ENCODE assay signal across 16 cellular contexts in genomic region chr3:167084566-167084965, GRCh38.
A peak's percentile ranks its signal among the peaks of the same experiment; 100 is the strongest.
DNase-seq lines count a peak whose midpoint lies in the region; ATAC-seq, FAIRE-seq and TF ChIP-seq lines count a peak whose summit lies in the region.
"Had no signal": no experiment of that assay in that cellular context is flagged by ENCODE, and none has a peak within 500 bp of the region (broad histone marks: within the 10 kb centered on the region; RNA-seq: fewer than 3 reads in every experiment).

No MANE protein-coding gene starts in this region.

- peaks cover 8% of the 10 kb centered on the region for H3K4me1 ChIP-seq in left ventricle myocardium inferior
- H3K4me1 ChIP-seq in H1 (replicated peaks in 1 of 4; ENCODE audit: control insufficient read depth in 3 of 4, insufficient read depth in 4 of 4, low read length in 3 of 4), result no peaks in the 10 kb centered on the region
- peaks cover 5 to 10% of the 10 kb centered on the region in 2 donors for H3K4me1 ChIP-seq in neuronal stem cell (ENCODE audit: control insufficient read depth in 2 of 2, insufficient read depth in 1 of 2, low read depth in 1 of 2, low read length in 2 of 2)
- H3K4me1 ChIP-seq: BLaER1 treated with 17β-estradiol and CSF1 and Interleukin-3, amounts not matched to agents 10 nM and 100 nM; Peyer's patch had no signal

- no peak overlapping the region for H4K5ac ChIP-seq in H1 (ENCODE audit: insufficient read length, low read depth, low read length)

- no peak for TF ChIP-seq POLR2A in H1 (IDR thresholded peaks at IDR 0.05; ENCODE audit: control extremely low read depth in 1 of 2, low read depth in 2 of 2, low read length in 2 of 2)

- H3K79me1 ChIP-seq in H1 (ENCODE audit: low read depth, low read length), result no peaks in the 10 kb centered on the region
- no peaks in the 10 kb centered on the region for H3K79me1 ChIP-seq in neuronal stem cell (ENCODE audit: low read depth, low read length)

- DNase-seq in Right ventricle myocardium superior, result no peak
- no peak for DNase-seq in left ventricle myocardium inferior
- peak; percentile 38 for DNase-seq in NOMO-1 treated with DMSO at 0.1 percent for 48 hours (lab: John Stamatoyannopoulos, UW; ENCODE audit: unreplicated experiment)
- DNase-seq in H1 (ENCODE audit: low read depth in 1 of 2, low spot score in 2 of 2), result no peak
- no peak for DNase-seq in neuronal stem cell (ENCODE audit: low spot score)
- DNase-seq in RKO (ENCODE audit: low spot score), result no peak
- DNase-seq in putamen (ENCODE audit: low spot score), result no peak
- no peak for DNase-seq in progenitor cell of endocrine pancreas (ENCODE audit: low spot score, unreplicated experiment)
- DNase-seq: GOT3, NCI-H1092 treated with DMSO at 0.1 percent for 48 hours, NCI-H1694 treated with DMSO at 0.1 percent for 48 hours, NCI-H69, Peyer's patch had no signal

- no peak overlapping the region for H3K14ac ChIP-seq in H1 (ENCODE audit: insufficient read length)
- H3K14ac ChIP-seq in neuronal stem cell (ENCODE audit: low read length), result no peak overlapping the region

- intact Hi-C loops in Right ventricle myocardium superior (cut with DNase I), result no loop called here
- intact Hi-C loops in left ventricle myocardium inferior (cut with micrococcal nuclease), result no loop called here

- H3K23me2 ChIP-seq in H1 (ENCODE audit: low read depth, low read length), result no peaks in the 10 kb centered on the region

- no peak overlapping the region for H2BK12ac ChIP-seq in H1 (ENCODE audit: low read depth, low read length)
- no peak overlapping the region for H2BK12ac ChIP-seq in neuronal stem cell (ENCODE audit: low read length)

- H3K36me3 ChIP-seq in left ventricle myocardium inferior (no peaks in the 10 kb centered on the region), H1 (ENCODE audit: control insufficient read depth in 2 of 4, insufficient read depth in 4 of 4, low read length in 3 of 4) (no peaks in the 10 kb centered on the region), neuronal stem cell (replicated peaks in 1 of 2; ENCODE audit: control insufficient read depth in 2 of 2, insufficient read depth in 2 of 2, low read length in 2 of 2) (no peaks in the 10 kb centered on the region)
- H3K36me3 ChIP-seq: BLaER1 treated with 17β-estradiol and CSF1 and Interleukin-3, amounts not matched to agents 10 nM and 100 nM; Peyer's patch had no signal

- no peak overlapping the region for H2BK20ac ChIP-seq in H1 (ENCODE audit: low read length)

- no peak for TF ChIP-seq EP300 in H1 (IDR thresholded peaks at IDR 0.05; ENCODE audit: borderline replicate concordance in 1 of 2, low read depth in 2 of 2, low read length in 2 of 2)

- TF ChIP-seq CTCF in left ventricle myocardium inferior (IDR thresholded peaks at IDR 0.05; ENCODE audit: borderline replicate concordance) (no peak), H1 (IDR thresholded peaks at IDR 0.05; ENCODE audit: control extremely low read depth in 1 of 3, insufficient read depth in 1 of 3, low read depth in 1 of 3, low read length in 3 of 3) (no peak), progenitor cell of endocrine pancreas (IDR thresholded peaks at IDR 0.05; ENCODE audit: unreplicated experiment) (no peak)

- H3K9ac ChIP-seq in H1 (replicated peaks in 1 of 4; ENCODE audit: extremely low read depth in 1 of 4, low read depth in 3 of 4, low read length in 3 of 4) (no peak overlapping the region), neuronal stem cell (ENCODE audit: low read depth, low read length, poor library complexity) (no peak overlapping the region)
- H3K9ac ChIP-seq: BLaER1 treated with 17β-estradiol and CSF1 and Interleukin-3, amounts not matched to agents 10 nM and 100 nM had no signal

- H2BK120ac ChIP-seq in H1 (replicated peaks; ENCODE audit: low read depth, low read length) (no peak overlapping the region), neuronal stem cell (ENCODE audit: low read depth, low read length) (no peak overlapping the region)

- H3K9me3 ChIP-seq in left ventricle myocardium inferior (replicated peaks) (no peaks in the 10 kb centered on the region), H1 (ENCODE audit: insufficient read depth in 2 of 2, low read depth in 1 of 2, low read length in 1 of 2) (no peaks in the 10 kb centered on the region), neuronal stem cell (replicated peaks in 1 of 2; ENCODE audit: control insufficient read depth in 2 of 2, insufficient read depth in 1 of 2, low read depth in 1 of 2, low read length in 2 of 2) (no peaks in the 10 kb centered on the region)
- H3K9me3 ChIP-seq: BLaER1 treated with 17β-estradiol and CSF1 and Interleukin-3, amounts not matched to agents 10 nM and 100 nM; Peyer's patch had no signal

- H3K4ac ChIP-seq in H1 (replicated peaks; ENCODE audit: insufficient read length, low read depth, low read length) (no peak overlapping the region), neuronal stem cell (ENCODE audit: low read length) (no peak overlapping the region)

- no peak for FAIRE-seq in H1 (lab: Jason Lieb, UNC)

- H2AFZ ChIP-seq in H1 (ENCODE audit: low read length) (peak overlapping the region; percentile 81; the same call in 1 of the 2 replicates), neuronal stem cell (ENCODE audit: low read length) (peak overlapping the region; percentile 81)

- peaks cover 2% of the 10 kb centered on the region for H3K4me1 Mint-ChIP-seq in progenitor cell of endocrine pancreas (ENCODE audit: low read depth)

- H3K79me2 ChIP-seq in H1 (ENCODE audit: control insufficient read depth in 1 of 2, insufficient read depth in 2 of 2, low read length in 2 of 2), result no peaks in the 10 kb centered on the region

- no peak overlapping the region for H2AK5ac ChIP-seq in H1 (ENCODE audit: low read depth, low read length)
- H2AK5ac ChIP-seq in neuronal stem cell (ENCODE audit: low read depth, low read length), result no peak overlapping the region

- no peak for TF ChIP-seq RAD21 in H1 (IDR thresholded peaks at IDR 0.05 in 1 of 2, conservative IDR thresholded peaks at IDR 0.05 in 1 of 2; ENCODE audit: low read depth in 2 of 2, low read length in 2 of 2)

- POLR2A ChIA-PET in H1 (lab: Charles Lee; ENCODE audit: partially characterized antibody), result no interaction called here

- no peak overlapping the region for H3K4me3 ChIP-seq in left ventricle myocardium inferior
- H3K4me3 ChIP-seq in H1 (ENCODE audit: extremely low read depth in 1 of 4, insufficient read depth in 2 of 4, low read depth in 3 of 4, low read length in 4 of 4), result no peak overlapping the region
- no peak overlapping the region for H3K4me3 ChIP-seq in neuronal stem cell (ENCODE audit: low read length in 2 of 2)
- H3K4me3 ChIP-seq: BLaER1 treated with 17β-estradiol and CSF1 and Interleukin-3, amounts not matched to agents 10 nM and 100 nM; Peyer's patch had no signal

- H2BK5ac ChIP-seq in H1 (ENCODE audit: low read depth, low read length), result no peak overlapping the region
- H2BK5ac ChIP-seq in neuronal stem cell (ENCODE audit: low read length), result no peak overlapping the region

- no peaks in the 10 kb centered on the region for H3K27me3 Mint-ChIP-seq in progenitor cell of endocrine pancreas

- H3K27ac Mint-ChIP-seq in progenitor cell of endocrine pancreas, result no peak overlapping the region

- H3K18ac ChIP-seq in H1 (ENCODE audit: extremely low read depth, low read length), result no peak overlapping the region
- H3K18ac ChIP-seq in neuronal stem cell (ENCODE audit: low read length), result no peak overlapping the region

- H4K8ac ChIP-seq in H1 (ENCODE audit: extremely low read depth, insufficient read depth, low read length) (no peak overlapping the region), neuronal stem cell (ENCODE audit: low read depth, low read length) (no peak overlapping the region)

- no peak overlapping the region for H3K27ac ChIP-seq in left ventricle myocardium inferior (replicated peaks)
- H3K27ac ChIP-seq in H1 (ENCODE audit: low read depth, low read length), result no peak overlapping the region
- peak overlapping the region; percentile 13 for H3K27ac ChIP-seq in neuronal stem cell (replicated peaks; ENCODE audit: low read length)
- H3K27ac ChIP-seq: 22Rv1; BLaER1 treated with 17β-estradiol and CSF1 and Interleukin-3, amounts not matched to agents 10 nM and 100 nM; HL-60; Peyer's patch had no signal

- ATAC-seq in Right ventricle myocardium superior (ENCODE audit: poor library complexity), result peak; percentile 29

- H3K23ac ChIP-seq in H1 (ENCODE audit: insufficient read length) (no peak overlapping the region), neuronal stem cell (ENCODE audit: low read depth, low read length, poor library complexity) (no peak overlapping the region)

- H3K4me2 ChIP-seq in H1 (ENCODE audit: insufficient read depth in 1 of 2, low read depth in 2 of 2, low read length in 2 of 2), result no peak overlapping the region
- H3K4me2 ChIP-seq in neuronal stem cell (ENCODE audit: insufficient read depth, low read length, poor library complexity, severe bottlenecking), result no peak overlapping the region
- H3K4me2 ChIP-seq: BLaER1 treated with 17β-estradiol and CSF1 and Interleukin-3, amounts not matched to agents 10 nM and 100 nM had no signal

- WGBS in H1 (ENCODE audit: extremely low coverage in 1 of 2, insufficient coverage in 1 of 2, insufficient read length in 1 of 2, insufficient replicate concordance in 2 of 2, low coverage in 1 of 2, low lambda C conversion rate in 2 of 2, missing lambda C conversion rate in 1 of 2), 2 experiments, result 86% methylated on average over 2 of the region's 2 CpGs; no CpG with 5 or more reads in 1 of the 2 experiments
- no CpG with 5 or more reads among the region's 2 CpGs for WGBS in neuronal stem cell (ENCODE audit: extremely low coverage in 2 of 2, insufficient read length in 2 of 2, insufficient replicate concordance in 1 of 2), 2 donors

- H3K27me3 ChIP-seq in left ventricle myocardium inferior (ENCODE audit: low read depth) (no peaks in the 10 kb centered on the region), H1 (replicated peaks in 1 of 4; ENCODE audit: control insufficient read depth in 3 of 4, extremely low read depth in 1 of 4, insufficient read depth in 3 of 4, low read length in 3 of 4) (no peaks in the 10 kb centered on the region), neuronal stem cell (ENCODE audit: control insufficient read depth in 3 of 3, insufficient read depth in 3 of 3, low read depth in 1 of 3, low read length in 3 of 3) (no peaks in the 10 kb centered on the region)
- H3K27me3 ChIP-seq: BLaER1 treated with 17β-estradiol and CSF1 and Interleukin-3, amounts not matched to agents 10 nM and 100 nM; Peyer's patch had no signal

- no peak overlapping the region for H3K4me3 Mint-ChIP-seq in progenitor cell of endocrine pancreas (ENCODE audit: low read depth)

- CTCF ChIA-PET in H1 (lab: Charles Lee; ENCODE audit: partially characterized antibody), result no interaction called here

- H3K9me3 Mint-ChIP-seq in progenitor cell of endocrine pancreas (ENCODE audit: low read depth), result no peaks in the 10 kb centered on the region

- H2BK15ac ChIP-seq in H1 (ENCODE audit: low read length) (no peak overlapping the region), neuronal stem cell (ENCODE audit: low read length) (no peak overlapping the region)

- no peaks in the 10 kb centered on the region for H4K20me1 ChIP-seq in H1 (replicated peaks in 1 of 2; ENCODE audit: control insufficient read depth in 1 of 2, insufficient read depth in 2 of 2, low read length in 2 of 2)
- H4K20me1 ChIP-seq: BLaER1 treated with 17β-estradiol and CSF1 and Interleukin-3, amounts not matched to agents 10 nM and 100 nM had no signal

- H4K91ac ChIP-seq in H1 (replicated peaks; ENCODE audit: insufficient read length, low read length) (no peak overlapping the region), neuronal stem cell (ENCODE audit: low read depth, low read length, poor library complexity) (no peak overlapping the region)

- H3K36me3 Mint-ChIP-seq in progenitor cell of endocrine pancreas (ENCODE audit: insufficient read depth), result no peaks in the 10 kb centered on the region

- H3K56ac ChIP-seq in H1 (replicated peaks; ENCODE audit: insufficient read length, low read depth, low read length), result no peak overlapping the region
